Comparison of ENCODE assay signal across 1 cellular context in the genomic region with DNA sequence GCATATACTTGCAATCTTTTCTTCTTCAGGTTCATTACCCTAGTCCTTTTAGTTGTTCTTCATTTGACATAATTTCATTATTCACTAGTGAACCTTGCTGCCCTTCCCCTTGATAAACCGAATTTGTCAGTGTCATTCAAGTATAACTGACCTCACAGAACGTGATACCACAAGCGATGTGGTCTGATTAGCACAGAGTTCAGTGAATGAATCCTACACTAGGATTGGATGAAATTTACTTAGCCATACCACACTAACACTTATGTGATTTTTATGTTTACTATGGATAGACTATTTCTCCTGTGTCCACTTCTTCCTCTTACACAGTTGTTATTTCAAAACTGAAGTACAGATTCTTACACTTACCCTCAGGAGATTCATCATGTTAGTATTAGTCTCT.
TF ChIP-seq lines count a peak whose summit lies in the region.

No MANE protein-coding gene starts in this region.

TF ChIP-seq in GM12878, 131 proteins besides CTCF, POLR2A, EP300 and RAD21:
- TF ChIP-seq NR2F1 (conservative IDR thresholded peaks at IDR 0.05), result peak; percentile 49; the same call in 1 of the 2 replicates
- TF ChIP-seq RUNX3 (IDR thresholded peaks at IDR 0.05; ENCODE audit: low read length), result peak; percentile 67
- peak; percentile 80 to 91 for TF ChIP-seq BHLHE40 (IDR thresholded peaks at IDR 0.05; ENCODE audit: borderline replicate concordance in 1 of 2, low read depth in 2 of 2, low read length in 1 of 2)
- no peak for TF ChIP-seq IRF4 (IDR thresholded peaks at IDR 0.05; ENCODE audit: low read depth, low read length)
- 0 out of 2 replicates have a peak, but pooled peaks have one; percentile 23 for TF ChIP-seq ZBED1 (IDR thresholded peaks at IDR 0.05; ENCODE audit: borderline replicate concordance)
- TF ChIP-seq ZSCAN29 (IDR thresholded peaks at IDR 0.05), result 0 out of 2 replicates have a peak, but pooled peaks have one; percentile 6
- peak; percentile 45; the same call in 1 of the 2 replicates for TF ChIP-seq MTA2 (IDR thresholded peaks at IDR 0.05; ENCODE audit: low read depth)
- TF ChIP-seq HDAC2 (IDR thresholded peaks at IDR 0.05), result no peak
- TF ChIP-seq DPF2 (IDR thresholded peaks at IDR 0.05), result no peak
- TF ChIP-seq, protein P1, sequence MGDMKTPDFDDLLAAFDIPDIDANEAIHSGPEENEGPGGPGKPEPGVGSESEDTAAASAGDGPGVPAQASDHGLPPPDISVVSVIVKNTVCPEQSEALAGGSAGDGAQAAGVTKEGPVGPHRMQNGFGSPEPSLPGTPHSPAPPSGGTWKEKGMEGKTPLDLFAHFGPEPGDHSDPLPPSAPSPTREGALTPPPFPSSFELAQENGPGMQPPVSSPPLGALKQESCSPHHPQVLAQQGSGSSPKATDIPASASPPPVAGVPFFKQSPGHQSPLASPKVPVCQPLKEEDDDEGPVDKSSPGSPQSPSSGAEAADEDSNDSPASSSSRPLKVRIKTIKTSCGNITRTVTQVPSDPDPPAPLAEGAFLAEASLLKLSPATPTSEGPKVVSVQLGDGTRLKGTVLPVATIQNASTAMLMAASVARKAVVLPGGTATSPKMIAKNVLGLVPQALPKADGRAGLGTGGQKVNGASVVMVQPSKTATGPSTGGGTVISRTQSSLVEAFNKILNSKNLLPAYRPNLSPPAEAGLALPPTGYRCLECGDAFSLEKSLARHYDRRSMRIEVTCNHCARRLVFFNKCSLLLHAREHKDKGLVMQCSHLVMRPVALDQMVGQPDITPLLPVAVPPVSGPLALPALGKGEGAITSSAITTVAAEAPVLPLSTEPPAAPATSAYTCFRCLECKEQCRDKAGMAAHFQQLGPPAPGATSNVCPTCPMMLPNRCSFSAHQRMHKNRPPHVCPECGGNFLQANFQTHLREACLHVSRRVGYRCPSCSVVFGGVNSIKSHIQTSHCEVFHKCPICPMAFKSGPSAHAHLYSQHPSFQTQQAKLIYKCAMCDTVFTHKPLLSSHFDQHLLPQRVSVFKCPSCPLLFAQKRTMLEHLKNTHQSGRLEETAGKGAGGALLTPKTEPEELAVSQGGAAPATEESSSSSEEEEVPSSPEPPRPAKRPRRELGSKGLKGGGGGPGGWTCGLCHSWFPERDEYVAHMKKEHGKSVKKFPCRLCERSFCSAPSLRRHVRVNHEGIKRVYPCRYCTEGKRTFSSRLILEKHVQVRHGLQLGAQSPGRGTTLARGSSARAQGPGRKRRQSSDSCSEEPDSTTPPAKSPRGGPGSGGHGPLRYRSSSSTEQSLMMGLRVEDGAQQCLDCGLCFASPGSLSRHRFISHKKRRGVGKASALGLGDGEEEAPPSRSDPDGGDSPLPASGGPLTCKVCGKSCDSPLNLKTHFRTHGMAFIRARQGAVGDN (IDR thresholded peaks at IDR 0.05), result peak; percentile 47; the same call in 1 of the 2 replicates
- TF ChIP-seq ZZZ3 (IDR thresholded peaks at IDR 0.05; ENCODE audit: control insufficient read depth, insufficient read length, low read depth), result no peak
- TF ChIP-seq POLR2AphosphoS5 (IDR thresholded peaks at IDR 0.05; ENCODE audit: low read length), result no peak
- TF ChIP-seq CREM (IDR thresholded peaks at IDR 0.05; ENCODE audit: low read depth), result 0 out of 2 replicates have a peak, but pooled peaks have one; percentile 14
- peak; percentile 72 for TF ChIP-seq PKNOX1 (IDR thresholded peaks at IDR 0.05)
